Comparison of ENCODE assay signal across 11 cellular contexts in the genomic region with DNA sequence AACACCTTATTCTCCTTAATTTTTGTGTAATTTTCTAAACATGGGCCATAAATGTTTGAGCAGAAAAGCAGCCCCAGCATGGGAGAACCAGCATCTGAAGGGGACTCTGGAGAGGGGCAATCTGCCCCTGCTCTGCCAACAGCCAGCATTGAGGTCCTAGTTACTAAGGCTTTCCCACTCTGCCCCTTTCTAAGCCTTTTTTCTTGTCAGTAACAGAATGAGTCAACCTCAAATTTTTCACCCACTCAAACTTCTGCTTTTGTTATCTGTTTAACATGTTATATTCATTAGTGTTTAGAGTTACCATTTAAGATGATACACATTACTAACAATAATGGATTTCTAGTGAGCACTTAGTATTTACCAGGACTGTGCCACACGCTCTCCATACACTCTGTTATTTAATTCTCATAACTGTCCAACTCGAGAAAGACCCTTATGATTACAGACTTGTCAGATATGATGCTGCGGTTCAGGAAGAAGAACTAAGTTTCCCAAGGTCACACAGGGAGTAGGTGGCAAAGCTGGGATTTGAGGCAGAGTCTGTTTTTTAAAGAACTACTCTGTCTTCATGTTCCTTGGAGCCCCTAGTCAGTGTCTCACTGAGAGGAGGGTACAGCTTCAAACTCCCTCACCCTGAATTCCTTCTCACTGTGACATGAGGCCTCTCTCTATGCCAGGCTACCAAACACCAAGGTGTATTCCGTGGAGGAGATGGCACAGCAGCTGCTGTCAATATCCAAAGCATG. TPM values are rescaled to one million over a fixed set of nuclear protein-coding genes. Genes with fewer than 3 reads are reported as not detected.
DNase-seq lines count a peak whose midpoint lies in the region; ATAC-seq lines count a peak whose summit lies in the region.
"Had no signal": no experiment of that assay in that cellular context is flagged by ENCODE, and none has a peak within 500 bp of the region (broad histone marks: within the 10 kb centered on the region; RNA-seq: fewer than 3 reads in every experiment).

No MANE protein-coding gene starts in this region.

- no peaks in the 10 kb centered on the region for H3K9me3 Mint-ChIP-seq in stimulated activated naive CD8-positive, alpha-beta T cell treated with anti-CD3 and anti-CD28 coated beads, Interleukin-15, amount 100 ng/mL, for 72 hours
- no peaks in the 10 kb centered on the region for H3K9me3 Mint-ChIP-seq in activated T-helper 1 cell treated with anti-CD3 and anti-CD28 coated beads, Interleukin-12 subunit alpha, Interleukin-12 subunit beta, Interleukin-2, Interleukin-4 antibody, amounts not matched to agents 30 ng/mL and 10 ng/mL and 1 ng/mL, durations not matched to agents 14 hours and 24 hours and 36 hours
- H3K9me3 Mint-ChIP-seq: activated naive CD4-positive, alpha-beta T cell treated with anti-CD3 and anti-CD28 coated beads, Interleukin-2, amount 10 ng/mL, durations not matched to agents 7 days and 5 days had no signal

- H3K4me3 Mint-ChIP-seq in stimulated activated naive CD8-positive, alpha-beta T cell treated with anti-CD3 and anti-CD28 coated beads, Interleukin-15, amount 100 ng/mL, for 72 hours, result no peak overlapping the region
- no peak overlapping the region for H3K4me3 Mint-ChIP-seq in activated T-helper 1 cell treated with anti-CD3 and anti-CD28 coated beads, Interleukin-12 subunit alpha, Interleukin-12 subunit beta, Interleukin-2, Interleukin-4 antibody, amounts not matched to agents 30 ng/mL and 10 ng/mL and 1 ng/mL, durations not matched to agents 14 hours and 24 hours and 36 hours
- H3K4me3 Mint-ChIP-seq: activated naive CD4-positive, alpha-beta T cell treated with anti-CD3 and anti-CD28 coated beads, Interleukin-2, amount 10 ng/mL, durations not matched to agents 7 days and 5 days had no signal

- in situ Hi-C loops in KBM-7 (cut with MboI; ENCODE audit: low pct_unique_long_range_greater_than_20kb, low sequenced_read_pairs), result no loop called here

- intact Hi-C loops in activated T-helper 1 cell treated with anti-CD3 and anti-CD28 coated beads, Interleukin-12 subunit alpha, Interleukin-12 subunit beta, Interleukin-2, Interleukin-4 antibody, amounts not matched to agents 30 ng/mL and 10 ng/mL and 1 ng/mL, durations not matched to agents 14 hours and 24 hours and 36 hours (cut with micrococcal nuclease), result no loop called here

- DNase-seq in stimulated activated naive CD8-positive, alpha-beta T cell treated with anti-CD3 and anti-CD28 coated beads, Interleukin-15, Interleukin-2, amounts not matched to agents 100 U/mL and 50 U/mL, for 24 hours, result no peak
- DNase-seq in stimulated activated naive CD8-positive, alpha-beta T cell treated with anti-CD3 and anti-CD28 coated beads, Interleukin-15, amount 100 ng/mL, for 72 hours, result no peak
- DNase-seq in ecto neural progenitor cell (ENCODE audit: low spot score) (no peak), KBM-7 (no peak)
- no peak for DNase-seq in activated T-helper 1 cell treated with anti-CD3 and anti-CD28 coated beads, Interleukin-12 subunit alpha, Interleukin-12 subunit beta, Interleukin-2, Interleukin-4 antibody, amounts not matched to agents 30 ng/mL and 10 ng/mL and 1 ng/mL, durations not matched to agents 14 hours and 24 hours and 36 hours (ENCODE audit: low spot score)
- no peak for DNase-seq in effector CD8-positive, alpha-beta T cell (lab: John Stamatoyannopoulos, UW)
- DNase-seq: activated naive CD4-positive, alpha-beta T cell treated with anti-CD3 and anti-CD28 coated beads, Interleukin-2, amount 10 ng/mL, durations not matched to agents 7 days and 5 days; NCI-H524; posterior cingulate gyrus had no signal

- H3K27ac Mint-ChIP-seq in stimulated activated naive CD8-positive, alpha-beta T cell treated with anti-CD3 and anti-CD28 coated beads, Interleukin-15, amount 100 ng/mL, for 72 hours, result peak overlapping the region in 1 of 2 donors; percentile 8
- no peak overlapping the region for H3K27ac Mint-ChIP-seq in activated T-helper 1 cell treated with anti-CD3 and anti-CD28 coated beads, Interleukin-12 subunit alpha, Interleukin-12 subunit beta, Interleukin-2, Interleukin-4 antibody, amounts not matched to agents 30 ng/mL and 10 ng/mL and 1 ng/mL, durations not matched to agents 14 hours and 24 hours and 36 hours
- H3K27ac Mint-ChIP-seq: activated naive CD4-positive, alpha-beta T cell treated with anti-CD3 and anti-CD28 coated beads, Interleukin-2, amount 10 ng/mL, durations not matched to agents 7 days and 5 days had no signal

- H3K27me3 Mint-ChIP-seq in stimulated activated naive CD8-positive, alpha-beta T cell treated with anti-CD3 and anti-CD28 coated beads, Interleukin-15, amount 100 ng/mL, for 72 hours, result peaks cover 44% of the 10 kb centered on the region
- peaks cover 8% of the 10 kb centered on the region for H3K27me3 Mint-ChIP-seq in activated T-helper 1 cell treated with anti-CD3 and anti-CD28 coated beads, Interleukin-12 subunit alpha, Interleukin-12 subunit beta, Interleukin-2, Interleukin-4 antibody, amounts not matched to agents 30 ng/mL and 10 ng/mL and 1 ng/mL, durations not matched to agents 14 hours and 24 hours and 36 hours (ENCODE audit: insufficient read depth)

- no peaks in the 10 kb centered on the region for H3K36me3 Mint-ChIP-seq in activated T-helper 1 cell treated with anti-CD3 and anti-CD28 coated beads, Interleukin-12 subunit alpha, Interleukin-12 subunit beta, Interleukin-2, Interleukin-4 antibody, amounts not matched to agents 30 ng/mL and 10 ng/mL and 1 ng/mL, durations not matched to agents 14 hours and 24 hours and 36 hours (ENCODE audit: low read depth)
- H3K36me3 Mint-ChIP-seq: activated naive CD4-positive, alpha-beta T cell treated with anti-CD3 and anti-CD28 coated beads, Interleukin-2, amount 10 ng/mL, durations not matched to agents 7 days and 5 days had no signal

- peaks cover 11% of the 10 kb centered on the region for H3K4me1 Mint-ChIP-seq in stimulated activated naive CD8-positive, alpha-beta T cell treated with anti-CD3 and anti-CD28 coated beads, Interleukin-15, amount 100 ng/mL, for 72 hours
- peaks cover 13% of the 10 kb centered on the region for H3K4me1 Mint-ChIP-seq in activated T-helper 1 cell treated with anti-CD3 and anti-CD28 coated beads, Interleukin-12 subunit alpha, Interleukin-12 subunit beta, Interleukin-2, Interleukin-4 antibody, amounts not matched to agents 30 ng/mL and 10 ng/mL and 1 ng/mL, durations not matched to agents 14 hours and 24 hours and 36 hours (ENCODE audit: low read depth)
- H3K4me1 Mint-ChIP-seq: activated naive CD4-positive, alpha-beta T cell treated with anti-CD3 and anti-CD28 coated beads, Interleukin-2, amount 10 ng/mL, durations not matched to agents 7 days and 5 days had no signal

- ATAC-seq in stimulated activated naive CD8-positive, alpha-beta T cell treated with anti-CD3 and anti-CD28 coated beads, Interleukin-15, Interleukin-2, amounts not matched to agents 100 U/mL and 50 U/mL, for 24 hours, result peak; percentile 51
- no peak for ATAC-seq in stimulated activated naive CD8-positive, alpha-beta T cell treated with anti-CD3 and anti-CD28 coated beads, Interleukin-15, amount 100 ng/mL, for 72 hours
- ATAC-seq in HG02840 (IDR thresholded peaks at IDR 0.05; ENCODE audit: low FRiP score, unreplicated experiment) (peak; percentile 50), HG03575 (IDR thresholded peaks at IDR 0.05; ENCODE audit: extremely low read depth, insufficient number of reproducible peaks, low FRiP score, unreplicated experiment) (peak; percentile 62)

RNA-seq across cellular contexts. Expression of a gene that starts 19.9 kb away (rescaled TPM):
- 10.2 and 10.5 TPM in 2 replicates for total RNA-seq in activated T-helper 1 cell treated with anti-CD3 and anti-CD28 coated beads, Interleukin-12 subunit alpha, Interleukin-12 subunit beta, Interleukin-2, Interleukin-4 antibody, amounts not matched to agents 30 ng/mL and 10 ng/mL and 1 ng/mL, durations not matched to agents 14 hours and 24 hours and 36 hours
